8 cellular contexts compared by ENCODE assay signal in the genomic region with DNA sequence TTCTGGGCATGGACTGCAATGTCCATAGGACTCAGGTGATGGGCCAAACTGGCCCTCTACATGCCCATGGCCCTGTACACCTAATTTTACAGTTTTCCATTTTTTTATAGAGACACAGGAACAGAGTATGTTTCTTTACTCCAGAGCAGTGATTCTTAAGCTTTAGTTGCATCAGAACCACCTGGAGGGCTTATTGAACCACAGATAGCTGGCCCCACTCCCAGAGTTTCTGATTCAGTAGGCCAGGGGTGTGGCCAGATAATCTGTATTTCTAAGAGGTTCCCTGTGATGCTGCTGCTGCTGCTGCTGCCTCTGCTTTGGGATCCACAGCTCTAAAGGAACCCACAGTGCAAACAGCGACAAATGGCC. TPM values are rescaled to one million over a fixed set of nuclear protein-coding genes. Genes with fewer than 3 reads are reported as not detected.
DNase-seq lines count a peak whose midpoint lies in the region; ATAC-seq, FAIRE-seq and TF ChIP-seq lines count a peak whose summit lies in the region.

No MANE protein-coding gene starts in this region.

- in situ Hi-C loops in ACHN (cut with HindIII; ENCODE audit: low pct_ligation_motif_present, low pct_unique_long_range_greater_than_20kb, low sequenced_read_pairs): no loop called here

- no peak for FAIRE-seq in GM12891 (lab: Jason Lieb, UNC)

- no peak overlapping the region for H4K12ac ChIP-seq in trophoblast cell (ENCODE audit: low read depth, low read length)

- no peak for TF ChIP-seq CTCF in choroid plexus epithelial cell (conservative IDR thresholded peaks at IDR 0.05; ENCODE audit: low read depth, low read length)
- no peak for TF ChIP-seq CTCF in osteoblast (IDR thresholded peaks at IDR 0.05; ENCODE audit: extremely low read depth, low read depth, low read length)

- H4K8ac ChIP-seq in trophoblast cell (ENCODE audit: low read depth, low read length): no peak overlapping the region

- H3K27me3 ChIP-seq in osteoblast (ENCODE audit: insufficient read depth, low read length) (peaks cover 4% of the 10 kb centered on the region), trophoblast cell (ENCODE audit: insufficient read depth, low read length) (no peaks in the 10 kb centered on the region)

- no peak overlapping the region for H3K4me3 Mint-ChIP-seq in activated T-cell treated with anti-CD3 and anti-CD28 coated beads, Interleukin-2, amount 50 U/mL, for 4 hours

- no peaks in the 10 kb centered on the region for H3K79me1 ChIP-seq in trophoblast cell (ENCODE audit: low read length)

- H3K27ac ChIP-seq in osteoblast (ENCODE audit: low read depth, low read length) (no peak overlapping the region), trophoblast cell (ENCODE audit: low read depth, low read length) (no peak overlapping the region)

- H3K23ac ChIP-seq in trophoblast cell (ENCODE audit: low read length): no peak overlapping the region

- no peaks in the 10 kb centered on the region for H3K79me2 ChIP-seq in osteoblast (ENCODE audit: insufficient read depth, low read length)
- no peaks in the 10 kb centered on the region for H3K79me2 ChIP-seq in trophoblast cell (ENCODE audit: control insufficient read depth, insufficient read depth, low read length, poor library complexity)

- H3K4ac ChIP-seq in trophoblast cell (ENCODE audit: low read depth, low read length): no peak overlapping the region

- H4K20me1 ChIP-seq in osteoblast (ENCODE audit: insufficient read depth, low read length): no peaks in the 10 kb centered on the region

- H3K9me3 ChIP-seq in osteoblast (ENCODE audit: low read depth, low read length) (no peaks in the 10 kb centered on the region), trophoblast cell (ENCODE audit: insufficient read depth, low read depth, low read length) (peaks cover 9% of the 10 kb centered on the region)

- no peak overlapping the region for H3K9ac ChIP-seq in trophoblast cell (ENCODE audit: low read length)

- H3K4me2 ChIP-seq in osteoblast (ENCODE audit: insufficient read depth, low read length): peak overlapping the region; percentile 12
- H3K4me2 ChIP-seq in trophoblast cell (ENCODE audit: low read length): no peak overlapping the region

- H3K4me1 Mint-ChIP-seq in activated T-cell treated with anti-CD3 and anti-CD28 coated beads, Interleukin-2, amount 50 U/mL, for 4 hours (ENCODE audit: low read depth): peaks cover 1% of the 10 kb centered on the region

- H3K36me3 Mint-ChIP-seq in activated T-cell treated with anti-CD3 and anti-CD28 coated beads, Interleukin-2, amount 50 U/mL, for 4 hours (ENCODE audit: insufficient read depth): no peaks in the 10 kb centered on the region

- ATAC-seq in GM21717 (IDR thresholded peaks at IDR 0.05; ENCODE audit: unreplicated experiment): peak; percentile 54
- ATAC-seq in activated T-cell treated with anti-CD3 and anti-CD28 coated beads, Interleukin-2, amount 50 U/mL, for 4 hours: no peak

- H3K14ac ChIP-seq in trophoblast cell (ENCODE audit: low read length): no peak overlapping the region

- peaks cover 29% of the 10 kb centered on the region for H3K27me3 Mint-ChIP-seq in activated T-cell treated with anti-CD3 and anti-CD28 coated beads, Interleukin-2, amount 50 U/mL, for 4 hours (ENCODE audit: low read depth)

- no peak overlapping the region for H4K91ac ChIP-seq in trophoblast cell (ENCODE audit: low read depth, low read length)

- no peaks in the 10 kb centered on the region for H3K9me3 Mint-ChIP-seq in activated T-cell treated with anti-CD3 and anti-CD28 coated beads, Interleukin-2, amount 50 U/mL, for 4 hours

- H2AFZ ChIP-seq in osteoblast (ENCODE audit: low read length) (no peak overlapping the region), trophoblast cell (ENCODE audit: insufficient read depth, low read length, poor library complexity) (no peak overlapping the region)

- no CpG with 5 or more reads among the region's 1 CpG for WGBS in trophoblast cell (ENCODE audit: extremely low coverage, insufficient coverage, insufficient read length)

- DNase-seq in ACHN (peak; percentile 55), NCI-H2029 (lab: John Stamatoyannopoulos, UW) (peak; percentile 50), choroid plexus epithelial cell (ENCODE audit: low read depth) (peak; percentile 96), osteoblast (ENCODE audit: insufficient read length, low spot score, missing footprints) (peak; percentile 86), trophoblast cell (no peak), GM12891 (ENCODE audit: insufficient read length, low spot score) (no peak)
- DNase-seq in activated T-cell treated with anti-CD3 and anti-CD28 coated beads, Interleukin-2, amount 50 U/mL, for 4 hours: no peak

- no peak for TF ChIP-seq POLR2A in GM12891 (IDR thresholded peaks at IDR 0.05; ENCODE audit: low read depth, low read length)

- peaks cover 11% of the 10 kb centered on the region for H3K4me1 ChIP-seq in osteoblast (ENCODE audit: insufficient read depth, low read length)
- H3K4me1 ChIP-seq in trophoblast cell (ENCODE audit: control insufficient read depth in 1 of 2, insufficient read depth in 2 of 2, low read length in 2 of 2): peaks cover 6 to 10% of the 10 kb centered on the region in 2 experiments

- H2BK12ac ChIP-seq in trophoblast cell (ENCODE audit: low read length): no peak overlapping the region

- H3K36me3 ChIP-seq in osteoblast (ENCODE audit: insufficient read depth, low read length): no peaks in the 10 kb centered on the region
- no peaks in the 10 kb centered on the region for H3K36me3 ChIP-seq in trophoblast cell (ENCODE audit: control insufficient read depth in 1 of 2, insufficient read depth in 2 of 2, low read length in 2 of 2)

- H2AK5ac ChIP-seq in trophoblast cell (ENCODE audit: low read length): no peak overlapping the region

- no peak overlapping the region for H3K4me3 ChIP-seq in choroid plexus epithelial cell (ENCODE audit: low read depth, low read length)
- no peak overlapping the region for H3K4me3 ChIP-seq in osteoblast (ENCODE audit: insufficient read depth, low read length)
- H3K4me3 ChIP-seq in trophoblast cell (ENCODE audit: low read depth, low read length): no peak overlapping the region

- H2BK5ac ChIP-seq in trophoblast cell (ENCODE audit: low read depth, low read length, poor library complexity): no peak overlapping the region

- H3K18ac ChIP-seq in trophoblast cell (ENCODE audit: low read length): no peak overlapping the region

- H2BK120ac ChIP-seq in trophoblast cell (ENCODE audit: insufficient read depth, low read length, poor library complexity): no peak overlapping the region

TF ChIP-seq in GM12891, 5 proteins besides CTCF, POLR2A, EP300 and RAD21:
- no peak for TF ChIP-seq POLR2AphosphoS5 (IDR thresholded peaks at IDR 0.05; ENCODE audit: low read depth, low read length)
- TF ChIP-seq TAF1 (IDR thresholded peaks at IDR 0.05; ENCODE audit: low read depth, low read length): no peak
- no peak for TF ChIP-seq PAX5 (IDR thresholded peaks at IDR 0.05; ENCODE audit: insufficient read depth, low read length, severe bottlenecking)
- no peak for TF ChIP-seq POU2F2 (IDR thresholded peaks at IDR 0.05; ENCODE audit: low read depth, low read length)
TF ChIP-seq in GM12891: peak in this region for 0.

RNA-seq across cellular contexts. Expression of a gene that starts 5.1 kb away (rescaled TPM):
- total RNA-seq in osteoblast: 1.4 and 2.4 TPM in 2 replicates
- under 1 TPM in 1 of 3 donors, not detected in 2; 0.63 TPM for total RNA-seq in activated T-cell treated with anti-CD3 and anti-CD28 coated beads, Interleukin-2, amount 50 U/mL, for 4 hours
- 10.4 and 10.9 TPM in 2 replicates for polyA plus RNA-seq in trophoblast cell (2013)
- polyA plus RNA-seq in GM12891 (2012; ENCODE audit: low read depth, missing spikeins): 0.83 TPM

RNA-seq across cellular contexts. Expression of a gene that starts 58.1 kb away (rescaled TPM):
- not detected in 2 replicates for total RNA-seq in osteoblast
- total RNA-seq in activated T-cell treated with anti-CD3 and anti-CD28 coated beads, Interleukin-2, amount 50 U/mL, for 4 hours: not detected
- 0.16 TPM in 1 of 2 replicates, not detected in the other for polyA plus RNA-seq in trophoblast cell (2013)
- polyA plus RNA-seq in GM12891 (2012; ENCODE audit: low read depth, missing spikeins): not detected

Comparison
In these comparisons a context has a peak if more than half of its experiments do, and no peak if none do; other contexts are left out.
1. DNase-seq: peak in ACHN (single experiment), NCI-H2029 (single experiment), choroid plexus epithelial cell (single experiment) and osteoblast (single experiment); none in activated T-cell treated with anti-CD3 and anti-CD28 coated beads, Interleukin-2, amount 50 U/mL, for 4 hours (single experiment), trophoblast cell (0 of 2) and GM12891 (single experiment).